Comparison of ENCODE assay signal across 1 cellular context in the genomic region with DNA sequence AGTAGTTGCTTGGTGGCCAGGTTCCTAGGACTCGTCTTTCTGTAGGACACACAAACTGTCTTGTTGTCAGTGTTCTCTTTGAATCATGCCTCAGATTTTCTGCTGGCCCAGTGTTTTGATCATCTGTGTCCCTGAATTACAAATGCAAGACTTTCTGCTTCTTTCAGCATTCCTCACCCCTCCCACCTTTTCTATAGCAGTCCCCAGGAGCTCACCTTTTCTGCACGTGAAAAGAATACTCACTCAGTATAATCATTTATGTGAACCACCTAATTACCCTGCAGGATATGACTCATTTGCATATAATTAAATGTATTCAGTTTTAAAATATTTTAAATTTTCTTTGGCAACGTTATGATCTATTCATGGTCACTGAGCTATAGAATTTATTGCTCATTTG.
TF ChIP-seq lines count a peak whose summit lies in the region.

No MANE protein-coding gene starts in this region.

TF ChIP-seq in H1, 55 proteins besides CTCF, POLR2A, EP300 and RAD21:
- no peak for TF ChIP-seq BRCA1 (IDR thresholded peaks at IDR 0.05; ENCODE audit: low read depth, low read length)
- no peak for TF ChIP-seq SP2 (IDR thresholded peaks at IDR 0.05; ENCODE audit: low read length)
- no peak for TF ChIP-seq RNF2 (IDR thresholded peaks at IDR 0.05; ENCODE audit: borderline replicate concordance, low read depth, low read length, missing control alignments, poor library complexity, severe bottlenecking)
- TF ChIP-seq SIRT6 (IDR thresholded peaks at IDR 0.05; ENCODE audit: low read length): no peak
- TF ChIP-seq, protein P1, sequence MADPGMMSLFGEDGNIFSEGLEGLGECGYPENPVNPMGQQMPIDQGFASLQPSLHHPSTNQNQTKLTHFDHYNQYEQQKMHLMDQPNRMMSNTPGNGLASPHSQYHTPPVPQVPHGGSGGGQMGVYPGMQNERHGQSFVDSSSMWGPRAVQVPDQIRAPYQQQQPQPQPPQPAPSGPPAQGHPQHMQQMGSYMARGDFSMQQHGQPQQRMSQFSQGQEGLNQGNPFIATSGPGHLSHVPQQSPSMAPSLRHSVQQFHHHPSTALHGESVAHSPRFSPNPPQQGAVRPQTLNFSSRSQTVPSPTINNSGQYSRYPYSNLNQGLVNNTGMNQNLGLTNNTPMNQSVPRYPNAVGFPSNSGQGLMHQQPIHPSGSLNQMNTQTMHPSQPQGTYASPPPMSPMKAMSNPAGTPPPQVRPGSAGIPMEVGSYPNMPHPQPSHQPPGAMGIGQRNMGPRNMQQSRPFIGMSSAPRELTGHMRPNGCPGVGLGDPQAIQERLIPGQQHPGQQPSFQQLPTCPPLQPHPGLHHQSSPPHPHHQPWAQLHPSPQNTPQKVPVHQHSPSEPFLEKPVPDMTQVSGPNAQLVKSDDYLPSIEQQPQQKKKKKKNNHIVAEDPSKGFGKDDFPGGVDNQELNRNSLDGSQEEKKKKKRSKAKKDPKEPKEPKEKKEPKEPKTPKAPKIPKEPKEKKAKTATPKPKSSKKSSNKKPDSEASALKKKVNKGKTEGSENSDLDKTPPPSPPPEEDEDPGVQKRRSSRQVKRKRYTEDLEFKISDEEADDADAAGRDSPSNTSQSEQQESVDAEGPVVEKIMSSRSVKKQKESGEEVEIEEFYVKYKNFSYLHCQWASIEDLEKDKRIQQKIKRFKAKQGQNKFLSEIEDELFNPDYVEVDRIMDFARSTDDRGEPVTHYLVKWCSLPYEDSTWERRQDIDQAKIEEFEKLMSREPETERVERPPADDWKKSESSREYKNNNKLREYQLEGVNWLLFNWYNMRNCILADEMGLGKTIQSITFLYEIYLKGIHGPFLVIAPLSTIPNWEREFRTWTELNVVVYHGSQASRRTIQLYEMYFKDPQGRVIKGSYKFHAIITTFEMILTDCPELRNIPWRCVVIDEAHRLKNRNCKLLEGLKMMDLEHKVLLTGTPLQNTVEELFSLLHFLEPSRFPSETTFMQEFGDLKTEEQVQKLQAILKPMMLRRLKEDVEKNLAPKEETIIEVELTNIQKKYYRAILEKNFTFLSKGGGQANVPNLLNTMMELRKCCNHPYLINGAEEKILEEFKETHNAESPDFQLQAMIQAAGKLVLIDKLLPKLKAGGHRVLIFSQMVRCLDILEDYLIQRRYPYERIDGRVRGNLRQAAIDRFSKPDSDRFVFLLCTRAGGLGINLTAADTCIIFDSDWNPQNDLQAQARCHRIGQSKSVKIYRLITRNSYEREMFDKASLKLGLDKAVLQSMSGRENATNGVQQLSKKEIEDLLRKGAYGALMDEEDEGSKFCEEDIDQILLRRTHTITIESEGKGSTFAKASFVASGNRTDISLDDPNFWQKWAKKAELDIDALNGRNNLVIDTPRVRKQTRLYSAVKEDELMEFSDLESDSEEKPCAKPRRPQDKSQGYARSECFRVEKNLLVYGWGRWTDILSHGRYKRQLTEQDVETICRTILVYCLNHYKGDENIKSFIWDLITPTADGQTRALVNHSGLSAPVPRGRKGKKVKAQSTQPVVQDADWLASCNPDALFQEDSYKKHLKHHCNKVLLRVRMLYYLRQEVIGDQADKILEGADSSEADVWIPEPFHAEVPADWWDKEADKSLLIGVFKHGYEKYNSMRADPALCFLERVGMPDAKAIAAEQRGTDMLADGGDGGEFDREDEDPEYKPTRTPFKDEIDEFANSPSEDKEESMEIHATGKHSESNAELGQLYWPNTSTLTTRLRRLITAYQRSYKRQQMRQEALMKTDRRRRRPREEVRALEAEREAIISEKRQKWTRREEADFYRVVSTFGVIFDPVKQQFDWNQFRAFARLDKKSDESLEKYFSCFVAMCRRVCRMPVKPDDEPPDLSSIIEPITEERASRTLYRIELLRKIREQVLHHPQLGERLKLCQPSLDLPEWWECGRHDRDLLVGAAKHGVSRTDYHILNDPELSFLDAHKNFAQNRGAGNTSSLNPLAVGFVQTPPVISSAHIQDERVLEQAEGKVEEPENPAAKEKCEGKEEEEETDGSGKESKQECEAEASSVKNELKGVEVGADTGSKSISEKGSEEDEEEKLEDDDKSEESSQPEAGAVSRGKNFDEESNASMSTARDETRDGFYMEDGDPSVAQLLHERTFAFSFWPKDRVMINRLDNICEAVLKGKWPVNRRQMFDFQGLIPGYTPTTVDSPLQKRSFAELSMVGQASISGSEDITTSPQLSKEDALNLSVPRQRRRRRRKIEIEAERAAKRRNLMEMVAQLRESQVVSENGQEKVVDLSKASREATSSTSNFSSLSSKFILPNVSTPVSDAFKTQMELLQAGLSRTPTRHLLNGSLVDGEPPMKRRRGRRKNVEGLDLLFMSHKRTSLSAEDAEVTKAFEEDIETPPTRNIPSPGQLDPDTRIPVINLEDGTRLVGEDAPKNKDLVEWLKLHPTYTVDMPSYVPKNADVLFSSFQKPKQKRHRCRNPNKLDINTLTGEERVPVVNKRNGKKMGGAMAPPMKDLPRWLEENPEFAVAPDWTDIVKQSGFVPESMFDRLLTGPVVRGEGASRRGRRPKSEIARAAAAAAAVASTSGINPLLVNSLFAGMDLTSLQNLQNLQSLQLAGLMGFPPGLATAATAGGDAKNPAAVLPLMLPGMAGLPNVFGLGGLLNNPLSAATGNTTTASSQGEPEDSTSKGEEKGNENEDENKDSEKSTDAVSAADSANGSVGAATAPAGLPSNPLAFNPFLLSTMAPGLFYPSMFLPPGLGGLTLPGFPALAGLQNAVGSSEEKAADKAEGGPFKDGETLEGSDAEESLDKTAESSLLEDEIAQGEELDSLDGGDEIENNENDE (IDR thresholded peaks at IDR 0.05; ENCODE audit: insufficient replicate concordance, low read length): no peak
- no peak for TF ChIP-seq TBP (IDR thresholded peaks at IDR 0.05; ENCODE audit: low read depth, low read length)
- TF ChIP-seq TAF1 (IDR thresholded peaks at IDR 0.05; ENCODE audit: low read depth, low read length): no peak
- no peak for TF ChIP-seq JUN (IDR thresholded peaks at IDR 0.05; ENCODE audit: low read depth, low read length)
- no peak for TF ChIP-seq MAFK (IDR thresholded peaks at IDR 0.05; ENCODE audit: low read depth, low read length)
- no peak for TF ChIP-seq TAF7 (optimal IDR thresholded peaks at IDR 0.05; ENCODE audit: borderline replicate concordance, low read depth, low read length)
- TF ChIP-seq BCL11A (IDR thresholded peaks at IDR 0.05; ENCODE audit: low read depth in 2 of 2, low read length in 2 of 2): no peak
